10 cellular contexts compared by ENCODE assay signal in genomic region chr12:13981296-13981962, GRCh38. TPM values are rescaled to one million over a fixed set of nuclear protein-coding genes. Genes with fewer than 3 reads are reported as not detected.
A peak's percentile ranks its signal among the peaks of the same experiment; 100 is the strongest.
DNase-seq lines count a peak whose midpoint lies in the region; ATAC-seq and TF ChIP-seq lines count a peak whose summit lies in the region.
"Had no signal": no experiment of that assay in that cellular context is flagged by ENCODE, and none has a peak within 500 bp of the region (broad histone marks: within the 10 kb centered on the region; RNA-seq: fewer than 3 reads in every experiment).

Gene GRIN2B (minus strand): TSS chr12:13981602. CDS start chr12:13866208, 115,394 bp downstream.

- no peak within 1 kb of the TSS for H3K9ac ChIP-seq in SK-N-SH
- H3K9ac ChIP-seq in stomach smooth muscle (ENCODE audit: low read length in 2 of 2) = no peak within 1 kb of the TSS

- no peak within 1 kb of the TSS for H3K27ac Mint-ChIP-seq in activated naive CD8-positive, alpha-beta T cell treated with anti-CD3 and anti-CD28 coated beads for 36 hours

- H3K36me3 ChIP-seq in SK-N-SH (replicated peaks in 1 of 2; ENCODE audit: control insufficient read depth in 1 of 2, insufficient read depth in 2 of 2, low read length in 1 of 2) (no peaks in the 10 kb centered on the region), kidney epithelial cell (ENCODE audit: control insufficient read depth, insufficient read depth, low read length) (no peaks in the 10 kb centered on the region), stomach smooth muscle (ENCODE audit: control insufficient read depth in 2 of 2, insufficient read depth in 2 of 2, low read length in 2 of 2) (no peaks in the 10 kb centered on the region)

- POLR2A ChIA-PET in SK-N-SH (lab: Yijun Ruan, JAX) = no interaction called here

- DNase-seq in SK-N-SH = peak; percentile 15
- DNase-seq in activated naive CD8-positive, alpha-beta T cell treated with anti-CD3 and anti-CD28 coated beads for 36 hours = no peak
- peak; percentile 31 for DNase-seq in kidney epithelial cell (ENCODE audit: low read depth)
- no peak for DNase-seq in foreskin fibroblast
- DNase-seq in stimulated activated CD4-positive, alpha-beta T cell treated with anti-CD3 and anti-CD28 coated beads, Interleukin-2, amount 100 ng/mL, for 48 hours = no peak
- DNase-seq in H4 (ENCODE audit: low spot score) = no peak

- no peak for TF ChIP-seq EP300 in SK-N-SH (IDR thresholded peaks at IDR 0.05; ENCODE audit: borderline replicate concordance in 1 of 2, low read depth in 1 of 2, low read length in 1 of 2)

- no peaks in the 10 kb centered on the region for H3K4me1 ChIP-seq in SK-N-SH (ENCODE audit: control insufficient read depth in 1 of 2, insufficient read depth in 2 of 2, low read depth in 1 of 2, low read length in 1 of 2)
- H3K4me1 ChIP-seq in stomach smooth muscle (ENCODE audit: control insufficient read depth, insufficient read depth, low read length) = peaks cover 14% of the 10 kb centered on the region

- H3K4me2 ChIP-seq in SK-N-SH = peak within 1 kb of the TSS; percentile 28; the same call in 1 of the 2 replicates

- no peaks in the 10 kb centered on the region for H4K20me1 ChIP-seq in SK-N-SH (ENCODE audit: insufficient read depth)

- H3K27me3 ChIP-seq in SK-N-SH (ENCODE audit: insufficient read depth) = peaks cover 30% of the 10 kb centered on the region; the same call in 1 of the 2 replicates
- peaks cover 17% of the 10 kb centered on the region for H3K27me3 ChIP-seq in kidney epithelial cell (ENCODE audit: control insufficient read depth, insufficient read depth, low read length)
- peaks cover 22 to 42% of the 10 kb centered on the region in 2 donors for H3K27me3 ChIP-seq in stomach smooth muscle (ENCODE audit: control insufficient read depth in 1 of 2, insufficient read depth in 2 of 2, low read length in 2 of 2)

- CTCF ChIA-PET in SK-N-SH (lab: Yijun Ruan, JAX) = no interaction called here

- peaks cover 3% of the 10 kb centered on the region for H3K9me3 Mint-ChIP-seq in activated naive CD8-positive, alpha-beta T cell treated with anti-CD3 and anti-CD28 coated beads for 36 hours

- no peaks in the 10 kb centered on the region for H3K9me2 ChIP-seq in SK-N-SH

- no peaks in the 10 kb centered on the region for H3K79me2 ChIP-seq in SK-N-SH (ENCODE audit: insufficient read depth)

- H3K4me3 ChIP-seq in SK-N-SH (ENCODE audit: low read depth in 2 of 2, low read length in 1 of 2) = 0 out of 4 replicates have a peak within 1 kb of the TSS, but pooled peaks of 1 of the 2 experiments have one; percentile 16
- H3K4me3 ChIP-seq in kidney epithelial cell (ENCODE audit: low read depth, low read length) = peak within 1 kb of the TSS; percentile 59
- peak within 1 kb of the TSS; percentile 33 to 59 for H3K4me3 ChIP-seq in stomach smooth muscle (ENCODE audit: low read length in 2 of 2)
- no peak within 1 kb of the TSS for H3K4me3 ChIP-seq in foreskin fibroblast (ENCODE audit: low read depth in 1 of 2, low read length in 2 of 2)
- H3K4me3 ChIP-seq: lung had no signal

- H3K27me3 Mint-ChIP-seq in activated naive CD8-positive, alpha-beta T cell treated with anti-CD3 and anti-CD28 coated beads for 36 hours = peaks cover 83% of the 10 kb centered on the region

- peaks cover 12% of the 10 kb centered on the region for H3K4me1 Mint-ChIP-seq in activated naive CD8-positive, alpha-beta T cell treated with anti-CD3 and anti-CD28 coated beads for 36 hours

- TF ChIP-seq CTCF in SK-N-SH (IDR thresholded peaks at IDR 0.05) (no peak), kidney epithelial cell (IDR thresholded peaks at IDR 0.05; ENCODE audit: insufficient read depth, low read length, poor library complexity, severe bottlenecking) (no peak), foreskin fibroblast (IDR thresholded peaks at IDR 0.05; ENCODE audit: low read depth, low read length) (no peak)

- peak within 1 kb of the TSS; percentile 48 for H3K4me3 Mint-ChIP-seq in activated naive CD8-positive, alpha-beta T cell treated with anti-CD3 and anti-CD28 coated beads for 36 hours

- 9% methylated on average over 34 of the region's 37 CpGs for WGBS in SK-N-SH (ENCODE audit: low lambda C conversion rate)

- ATAC-seq in SK-N-SH treated with all-trans-retinoic acid at 6 μM for 48 hours = no peak

- TF ChIP-seq RAD21 in SK-N-SH (IDR thresholded peaks at IDR 0.05; ENCODE audit: low read length) = no peak

- H3K27ac ChIP-seq in SK-N-SH (ENCODE audit: low read depth in 2 of 2, low read length in 1 of 2) = no peak within 1 kb of the TSS
- no peak within 1 kb of the TSS for H3K27ac ChIP-seq in stomach smooth muscle (ENCODE audit: low read length)
- H3K27ac ChIP-seq: C4-2B had no signal

- no peak within 1 kb of the TSS for H2AFZ ChIP-seq in SK-N-SH (ENCODE audit: low read depth)

- no peaks in the 10 kb centered on the region for H3K9me3 ChIP-seq in SK-N-SH
- peaks cover 0 to 2% of the 10 kb centered on the region in 2 donors for H3K9me3 ChIP-seq in stomach smooth muscle (ENCODE audit: control insufficient read depth in 2 of 2, low read length in 2 of 2)

- no peaks in the 10 kb centered on the region for H3K36me3 Mint-ChIP-seq in activated naive CD8-positive, alpha-beta T cell treated with anti-CD3 and anti-CD28 coated beads for 36 hours

- no peaks in the 10 kb centered on the region for H3F3A ChIP-seq in SK-N-SH (replicated peaks; ENCODE audit: insufficient read depth)

TF ChIP-seq in SK-N-SH, 30 proteins besides CTCF, POLR2A, EP300 and RAD21:
- TF ChIP-seq, protein P1, sequence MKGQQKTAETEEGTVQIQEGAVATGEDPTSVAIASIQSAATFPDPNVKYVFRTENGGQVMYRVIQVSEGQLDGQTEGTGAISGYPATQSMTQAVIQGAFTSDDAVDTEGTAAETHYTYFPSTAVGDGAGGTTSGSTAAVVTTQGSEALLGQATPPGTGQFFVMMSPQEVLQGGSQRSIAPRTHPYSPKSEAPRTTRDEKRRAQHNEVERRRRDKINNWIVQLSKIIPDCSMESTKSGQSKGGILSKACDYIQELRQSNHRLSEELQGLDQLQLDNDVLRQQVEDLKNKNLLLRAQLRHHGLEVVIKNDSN (IDR thresholded peaks at IDR 0.05; ENCODE audit: borderline replicate concordance, low read depth) = no peak

TF ChIP-seq in SK-N-SH treated with all-trans-retinoic acid at 6 μM for 48 hours, 23 proteins besides CTCF, POLR2A, EP300 and RAD21:
- TF ChIP-seq, protein P2, sequence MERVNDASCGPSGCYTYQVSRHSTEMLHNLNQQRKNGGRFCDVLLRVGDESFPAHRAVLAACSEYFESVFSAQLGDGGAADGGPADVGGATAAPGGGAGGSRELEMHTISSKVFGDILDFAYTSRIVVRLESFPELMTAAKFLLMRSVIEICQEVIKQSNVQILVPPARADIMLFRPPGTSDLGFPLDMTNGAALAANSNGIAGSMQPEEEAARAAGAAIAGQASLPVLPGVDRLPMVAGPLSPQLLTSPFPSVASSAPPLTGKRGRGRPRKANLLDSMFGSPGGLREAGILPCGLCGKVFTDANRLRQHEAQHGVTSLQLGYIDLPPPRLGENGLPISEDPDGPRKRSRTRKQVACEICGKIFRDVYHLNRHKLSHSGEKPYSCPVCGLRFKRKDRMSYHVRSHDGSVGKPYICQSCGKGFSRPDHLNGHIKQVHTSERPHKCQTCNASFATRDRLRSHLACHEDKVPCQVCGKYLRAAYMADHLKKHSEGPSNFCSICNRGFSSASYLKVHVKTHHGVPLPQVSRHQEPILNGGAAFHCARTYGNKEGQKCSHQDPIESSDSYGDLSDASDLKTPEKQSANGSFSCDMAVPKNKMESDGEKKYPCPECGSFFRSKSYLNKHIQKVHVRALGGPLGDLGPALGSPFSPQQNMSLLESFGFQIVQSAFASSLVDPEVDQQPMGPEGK (CRISPR knock-in tag; IDR thresholded peaks at IDR 0.05; ENCODE audit: borderline replicate concordance) = no peak
- TF ChIP-seq GLIS3 (CRISPR knock-in tag; IDR thresholded peaks at IDR 0.05) = no peak
- no peak for TF ChIP-seq TOX (CRISPR knock-in tag; IDR thresholded peaks at IDR 0.05; ENCODE audit: borderline replicate concordance)
- TF ChIP-seq ESRRG (CRISPR knock-in tag; IDR thresholded peaks at IDR 0.05) = no peak
- no peak for TF ChIP-seq CSDC2 (CRISPR knock-in tag; IDR thresholded peaks at IDR 0.05)
- TF ChIP-seq PPARA (CRISPR knock-in tag; IDR thresholded peaks at IDR 0.05; ENCODE audit: borderline replicate concordance) = no peak
- TF ChIP-seq ZFP3 (CRISPR knock-in tag; IDR thresholded peaks at IDR 0.05) = no peak

RNA-seq across cellular contexts. Expression of gene GRIN2B, which starts in this region (rescaled TPM):
- not detected in 2 replicates for polyA plus RNA-seq in SK-N-SH (2012; rRNA removed)
- polyA plus RNA-seq in SK-N-SH (2012; cell fraction: cytosol; rRNA removed) = not detected in 2 replicates
- not detected in 2 replicates for polyA plus RNA-seq in SK-N-SH (2012; cell fraction: nucleus; rRNA removed)
- not detected for total RNA-seq in activated naive CD8-positive, alpha-beta T cell treated with anti-CD3 and anti-CD28 coated beads for 36 hours
- total RNA-seq in kidney epithelial cell = 0.04 and 0.07 TPM in 2 replicates
- total RNA-seq in H4 (2014; rRNA removed; shearing (Covaris generic)) = not detected in 2 replicates

Comparison
In these comparisons a context has a peak if more than half of its experiments do, and no peak if none do; other contexts are left out.
1. Peak in DNase-seq and H3K4me2 ChIP-seq in SK-N-SH; RNA of the gene not detected or under 1 TPM.
2. Peak in DNase-seq and H3K4me3 ChIP-seq in kidney epithelial cell; RNA of the gene not detected or under 1 TPM.
3. H3K4me3 ChIP-seq: peak in stomach smooth muscle (2 of 2); none in foreskin fibroblast (0 of 2).